Comparison of ENCODE assay signal across 22 cellular contexts in genomic region chr13:96898212-96898611, GRCh38.
DNase-seq lines count a peak whose midpoint lies in the region; ATAC-seq and TF ChIP-seq lines count a peak whose summit lies in the region.
"Had no signal": no experiment of that assay in that cellular context is flagged by ENCODE, and none has a peak within 500 bp of the region (broad histone marks: within the 10 kb centered on the region; RNA-seq: fewer than 3 reads in every experiment).

No MANE protein-coding gene starts in this region.

- no peaks in the 10 kb centered on the region for H3K36me3 ChIP-seq in upper lobe of right lung
- no peaks in the 10 kb centered on the region for H3K36me3 ChIP-seq in sigmoid colon
- H3K36me3 ChIP-seq: ascending aorta, HAP-1, left lung, upper lobe of left lung had no signal

- TF ChIP-seq EP300 in sigmoid colon (IDR thresholded peaks at IDR 0.05): no peak

- DNase-seq in AG04449 (ENCODE audit: low read depth, low spot score) (peak; percentile 26), SK-MEL-5 (ENCODE audit: low read depth, low spot score) (peak; percentile 23), dorsolateral prefrontal cortex (no peak), myocyte (ENCODE audit: low read depth) (peak; percentile 3), RWPE1 (ENCODE audit: low spot score) (no peak), upper lobe of right lung (no peak), sigmoid colon (no peak)
- DNase-seq: activated CD4-positive, alpha-beta T cell treated with anti-CD3 and anti-CD28 coated beads, Interleukin-2, amount 10 ng/mL, durations not matched to agents 24 days and 14 days; activated CD8-positive, alpha-beta memory T cell treated with anti-CD3 and anti-CD28 coated beads, Interleukin-2, amount 50 U/mL, for 4 hours; activated effector memory CD4-positive, alpha-beta T cell treated with anti-CD3 and anti-CD28 coated beads, Interleukin-2, amount 50 U/mL, for 16 hours; CD4-positive, alpha-beta memory T cell; DMS79 treated with DMSO at 0.1 percent for 48 hours; left lung; naive thymus-derived CD4-positive, alpha-beta T cell; NCI-H1105 treated with DMSO at 0.1 percent for 48 hours; NCI-H2171 treated with DMSO at 0.1 percent for 48 hours; upper lobe of left lung had no signal

- in situ Hi-C loops in SK-MEL-5 (cut with HindIII; ENCODE audit: low pct_unique_long_range_greater_than_20kb, low sequenced_read_pairs): no loop called here

- H3K4me1 ChIP-seq in upper lobe of right lung (no peaks in the 10 kb centered on the region), sigmoid colon (no peaks in the 10 kb centered on the region)
- H3K4me1 ChIP-seq: A549, ascending aorta, HAP-1, left lung, upper lobe of left lung had no signal

- POLR2A ChIA-PET in AG04449 (lab: Yijun Ruan, JAX) (no interaction called here), RWPE1 (lab: Yijun Ruan, JAX; ENCODE audit: low non-redundant PET) (no interaction called here)

- no peak overlapping the region for H3K4me3 ChIP-seq in AG04449 (ENCODE audit: low read depth, low read length)
- peak overlapping the region in 10 of 59 donors; percentile 5 to 50 (median 36) for H3K4me3 ChIP-seq in dorsolateral prefrontal cortex
- H3K4me3 ChIP-seq in upper lobe of right lung: no peak overlapping the region
- H3K4me3 ChIP-seq in sigmoid colon: no peak overlapping the region
- H3K4me3 ChIP-seq: A549, ascending aorta, HAP-1, left lung, upper lobe of left lung had no signal

- H3K27ac ChIP-seq in dorsolateral prefrontal cortex (peak overlapping the region in 55 of 59 donors; percentile 4 to 92 (median 75)), RWPE1 (no peak overlapping the region), upper lobe of right lung (no peak overlapping the region), sigmoid colon (no peak overlapping the region)
- H3K27ac ChIP-seq: A549, ascending aorta, left lung, upper lobe of left lung had no signal

- H3K9me3 ChIP-seq in upper lobe of right lung (no peaks in the 10 kb centered on the region), sigmoid colon (peaks cover 0 to 5% (median 0%) of the 10 kb centered on the region in 4 donors)
- H3K9me3 ChIP-seq: A549, ascending aorta, HAP-1, left lung had no signal

- ATAC-seq in HG02763 (IDR thresholded peaks at IDR 0.05; ENCODE audit: unreplicated experiment) (no peak), upper lobe of right lung (no peak)
- ATAC-seq: A549; left lung; naive thymus-derived CD4-positive, alpha-beta T cell; stimulated activated memory B cell treated with anti-CD40 and anti-IgM and Interleukin-4, amounts not matched to agents 10 μg/mL and 1 μg/mL and 100 μg/mL, for 72 hours had no signal

- CTCF ChIA-PET in AG04449 (lab: Yijun Ruan, JAX): no interaction called here
- CTCF ChIA-PET in RWPE1 (lab: Yijun Ruan, JAX): interaction anchor here (0.6 kb wide), 1 partner anchor 1506 kb away, joined by 5 read pairs; no protein-coding TSS in a partner anchor

- TF ChIP-seq POLR2A in sigmoid colon (IDR thresholded peaks at IDR 0.05): no peak

- intact Hi-C loops in dorsolateral prefrontal cortex (cut with DNase I): loop anchor here in 1 of 2 donors (5.0 kb wide), 1 partner anchor 59 kb away; no protein-coding TSS in a partner anchor
- intact Hi-C loops in upper lobe of right lung (cut with DNase I): no loop called here
- intact Hi-C loops in sigmoid colon (cut with DNase I): no loop called here

- H3K27me3 ChIP-seq in dorsolateral prefrontal cortex (peaks cover 0 to 3% (median 0%) of the 10 kb centered on the region in 45 donors), upper lobe of right lung (no peaks in the 10 kb centered on the region), sigmoid colon (no peaks in the 10 kb centered on the region)
- H3K27me3 ChIP-seq: left lung, upper lobe of left lung had no signal

- TF ChIP-seq CTCF in AG04449 (IDR thresholded peaks at IDR 0.05; ENCODE audit: insufficient read depth, low read length, missing control alignments): no peak
- TF ChIP-seq CTCF in dorsolateral prefrontal cortex (IDR thresholded peaks at IDR 0.05 in 54 of 56, conservative IDR thresholded peaks at IDR 0.05 in 2 of 56; ENCODE audit: low read depth in 1 of 56, partially characterized antibody in 56 of 56): no peak
- no peak for TF ChIP-seq CTCF in RWPE1 (conservative IDR thresholded peaks at IDR 0.05; ENCODE audit: low read depth)
- TF ChIP-seq CTCF in upper lobe of right lung (IDR thresholded peaks at IDR 0.05): no peak
- TF ChIP-seq CTCF in sigmoid colon (IDR thresholded peaks at IDR 0.05): no peak

Comparison
In these comparisons a context has a peak if more than half of its experiments do, and no peak if none do; other contexts are left out.
1. DNase-seq: peak in AG04449 (single experiment), SK-MEL-5 (single experiment) and myocyte (single experiment); none in dorsolateral prefrontal cortex (0 of 10), RWPE1 (single experiment), upper lobe of right lung (single experiment) and sigmoid colon (single experiment).
2. H3K27ac ChIP-seq: peak in dorsolateral prefrontal cortex (55 of 59); none in RWPE1 (single experiment), upper lobe of right lung (single experiment) and sigmoid colon (0 of 4).